Comparison of ENCODE assay signal across 16 cellular contexts in the genomic region with DNA sequence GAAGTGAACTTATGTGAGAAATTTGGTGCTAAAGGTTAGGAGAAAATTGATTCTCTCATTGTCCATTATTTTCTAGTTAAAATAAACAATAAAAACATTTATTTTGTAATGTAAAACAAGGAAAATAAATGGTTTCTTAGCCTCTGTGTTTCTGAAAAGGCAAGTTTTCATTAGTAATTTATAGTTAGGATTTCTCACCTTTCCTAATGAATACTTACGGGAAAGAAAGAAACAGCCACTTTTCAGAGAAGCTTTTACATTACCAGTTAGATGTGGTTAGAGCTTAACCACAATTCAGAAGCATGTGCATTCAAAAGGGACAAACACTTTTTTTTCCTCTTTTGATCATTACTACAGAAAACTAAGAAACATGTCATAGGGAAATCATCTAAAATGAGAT. TPM values are rescaled to one million over a fixed set of nuclear protein-coding genes. Genes with fewer than 3 reads are reported as not detected.
A peak's percentile ranks its signal among the peaks of the same experiment; 100 is the strongest.
DNase-seq lines count a peak whose midpoint lies in the region; ATAC-seq and TF ChIP-seq lines count a peak whose summit lies in the region.
"Had no signal": no experiment of that assay in that cellular context is flagged by ENCODE, and none has a peak within 500 bp of the region (broad histone marks: within the 10 kb centered on the region; RNA-seq: fewer than 3 reads in every experiment).

No MANE protein-coding gene starts in this region.

- H3K27me3 Mint-ChIP-seq in activated naive CD4-positive, alpha-beta T cell treated with anti-CD3 and anti-CD28 coated beads, Interleukin-2, amount 50 U/mL, for 24 hours: no peaks in the 10 kb centered on the region
- no peaks in the 10 kb centered on the region for H3K27me3 Mint-ChIP-seq in activated naive CD8-positive, alpha-beta T cell treated with anti-CD3 and anti-CD28 coated beads, Interleukin-2, amount 50 U/mL, for 24 hours

- peaks cover 61% of the 10 kb centered on the region for H3K4me1 Mint-ChIP-seq in activated naive CD4-positive, alpha-beta T cell treated with anti-CD3 and anti-CD28 coated beads, Interleukin-2, amount 50 U/mL, for 24 hours
- H3K4me1 Mint-ChIP-seq in activated naive CD8-positive, alpha-beta T cell treated with anti-CD3 and anti-CD28 coated beads, Interleukin-2, amount 50 U/mL, for 24 hours: peaks cover 28% of the 10 kb centered on the region

- H3K9me3 Mint-ChIP-seq in activated naive CD4-positive, alpha-beta T cell treated with anti-CD3 and anti-CD28 coated beads, Interleukin-2, amount 50 U/mL, for 24 hours: no peaks in the 10 kb centered on the region
- no peaks in the 10 kb centered on the region for H3K9me3 Mint-ChIP-seq in activated naive CD8-positive, alpha-beta T cell treated with anti-CD3 and anti-CD28 coated beads, Interleukin-2, amount 50 U/mL, for 24 hours

- H3F3A ChIP-seq in Loucy (ENCODE audit: low read depth): no peaks in the 10 kb centered on the region

- DNase-seq in activated naive CD4-positive, alpha-beta T cell (lab: John Stamatoyannopoulos, UW): no peak
- no peak for DNase-seq in activated naive CD8-positive, alpha-beta T cell treated with anti-CD3 and anti-CD28 coated beads, Interleukin-2, amount 50 U/mL, for 24 hours
- no peak for DNase-seq in RPMI8226
- no peak for DNase-seq in ureter (ENCODE audit: low spot score)
- DNase-seq in midbrain (lab: John Stamatoyannopoulos, UW): no peak
- DNase-seq: activated CD4-positive, alpha-beta T cell treated with anti-CD3 and anti-CD28 coated beads for 48 hours; glutamatergic neuron; left ventricle myocardium inferior; NCI-H1048; NCI-H2029; NK-92 treated with Interleukin-12 subunit alpha and Interleukin-12 subunit beta, amount 100 ng/mL, for 24 hours; spleen had no signal

- no peaks in the 10 kb centered on the region for H3K79me2 ChIP-seq in Loucy (ENCODE audit: insufficient read depth, low read length)

- peak overlapping the region; percentile 12 for H3K4me3 ChIP-seq in Loucy (ENCODE audit: low read length, poor library complexity, severe bottlenecking)
- H3K4me3 ChIP-seq: ascending aorta, K562, left ventricle myocardium inferior, spleen had no signal

- ATAC-seq in activated naive CD8-positive, alpha-beta T cell treated with anti-CD3 and anti-CD28 coated beads, Interleukin-2, amount 50 U/mL, for 24 hours: peak; percentile 10
- ATAC-seq: K562 had no signal

- H3K36me3 ChIP-seq in Loucy (ENCODE audit: insufficient read depth, low read length): no peaks in the 10 kb centered on the region; the same call in 1 of the 2 replicates
- H3K36me3 ChIP-seq: ascending aorta, left ventricle myocardium inferior had no signal

- H3K4me1 ChIP-seq in Loucy (ENCODE audit: insufficient read depth, low read length, poor library complexity, severe bottlenecking): peaks cover 29% of the 10 kb centered on the region
- H3K4me1 ChIP-seq: ascending aorta, left ventricle myocardium inferior had no signal

- no peak overlapping the region for H3K27ac Mint-ChIP-seq in activated naive CD4-positive, alpha-beta T cell treated with anti-CD3 and anti-CD28 coated beads, Interleukin-2, amount 50 U/mL, for 24 hours
- H3K27ac Mint-ChIP-seq in activated naive CD8-positive, alpha-beta T cell treated with anti-CD3 and anti-CD28 coated beads, Interleukin-2, amount 50 U/mL, for 24 hours: no peak overlapping the region

- H3K9ac ChIP-seq in Loucy (ENCODE audit: low read depth, low read length, poor library complexity, severe bottlenecking): peak overlapping the region; percentile 44

- H3K27me3 ChIP-seq in Loucy (ENCODE audit: insufficient read depth, low read length, poor library complexity, severe bottlenecking): no peaks in the 10 kb centered on the region
- H3K27me3 ChIP-seq: ascending aorta, spleen had no signal

- H4K20me1 ChIP-seq in Loucy (ENCODE audit: insufficient read depth, low read length, poor library complexity, severe bottlenecking): no peaks in the 10 kb centered on the region

- no peak overlapping the region for H2AFZ ChIP-seq in Loucy (ENCODE audit: low read length)

- H3K9me2 ChIP-seq in Loucy (replicated peaks; ENCODE audit: low read depth, low read length): no peaks in the 10 kb centered on the region

- peaks cover 6% of the 10 kb centered on the region for H3K36me3 Mint-ChIP-seq in activated naive CD4-positive, alpha-beta T cell treated with anti-CD3 and anti-CD28 coated beads, Interleukin-2, amount 50 U/mL, for 24 hours
- H3K36me3 Mint-ChIP-seq in activated naive CD8-positive, alpha-beta T cell treated with anti-CD3 and anti-CD28 coated beads, Interleukin-2, amount 50 U/mL, for 24 hours (ENCODE audit: low read depth): peaks cover 15% of the 10 kb centered on the region

- H3K4me3 Mint-ChIP-seq in activated naive CD4-positive, alpha-beta T cell treated with anti-CD3 and anti-CD28 coated beads, Interleukin-2, amount 50 U/mL, for 24 hours: peak overlapping the region; percentile 45
- no peak overlapping the region for H3K4me3 Mint-ChIP-seq in activated naive CD8-positive, alpha-beta T cell treated with anti-CD3 and anti-CD28 coated beads, Interleukin-2, amount 50 U/mL, for 24 hours

- H3K9me3 ChIP-seq in Loucy (ENCODE audit: insufficient read depth, low read depth, low read length): no peaks in the 10 kb centered on the region
- H3K9me3 ChIP-seq: ascending aorta, left ventricle myocardium inferior, spleen had no signal

- TF ChIP-seq CTCF in Loucy (conservative IDR thresholded peaks at IDR 0.05; ENCODE audit: low read length): no peak

- H3K4me2 ChIP-seq in Loucy (ENCODE audit: low read depth, low read length, poor library complexity, severe bottlenecking): peak overlapping the region; percentile 32

RNA-seq across cellular contexts. Expression of a gene that starts 18.8 kb away (rescaled TPM):
- 8.2 TPM for total RNA-seq in ureter
